1 cellular context compared by ENCODE assay signal in genomic region chr19:3451451-3451866, GRCh38.
TF ChIP-seq lines count a peak whose summit lies in the region.

No MANE protein-coding gene starts in this region.

TF ChIP-seq in K562, 482 proteins besides CTCF, POLR2A, EP300 and RAD21:
- TF ChIP-seq BHLHE40 (IDR thresholded peaks at IDR 0.05; ENCODE audit: low read length) (peak; percentile 63), TRIM24 (IDR thresholded peaks at IDR 0.05) (no peak), SMC3 (conservative IDR thresholded peaks at IDR 0.05; ENCODE audit: insufficient read depth, low read depth, low read length) (no peak), NCOA6 (IDR thresholded peaks at IDR 0.05) (no peak), WHSC1 (IDR thresholded peaks at IDR 0.05; ENCODE audit: low read length) (no peak), ZFP30 (CRISPR knock-in tag; IDR thresholded peaks at IDR 0.05; ENCODE audit: borderline replicate concordance) (no peak), MYC (IDR thresholded peaks at IDR 0.05; ENCODE audit: low read depth, low read length) (no peak), MYC (CRISPR knock-in tag; IDR thresholded peaks at IDR 0.05; ENCODE audit: borderline replicate concordance, low read depth) (no peak), NFE2 (IDR thresholded peaks at IDR 0.05; ENCODE audit: low read depth) (peak; percentile 30; the same call in 1 of the 2 replicates), MED1 (CRISPR knock-in tag; IDR thresholded peaks at IDR 0.05; ENCODE audit: borderline replicate concordance) (no peak), PHTF2 (CRISPR knock-in tag; IDR thresholded peaks at IDR 0.05) (no peak), ZNF280B (CRISPR knock-in tag; IDR thresholded peaks at IDR 0.05) (no peak), GTF2A2 (tag; IDR thresholded peaks at IDR 0.05) (no peak), TGIF2 (CRISPR knock-in tag; IDR thresholded peaks at IDR 0.05) (no peak), RAD51 (IDR thresholded peaks at IDR 0.05; ENCODE audit: borderline replicate concordance, low read depth) (no peak), SMAD3 (CRISPR knock-in tag; conservative IDR thresholded peaks at IDR 0.05) (no peak), CTBP1 (IDR thresholded peaks at IDR 0.05; ENCODE audit: borderline replicate concordance) (no peak), CEBPG (CRISPR knock-in tag; IDR thresholded peaks at IDR 0.05) (no peak), CEBPG (tag; conservative IDR thresholded peaks at IDR 0.05 in 1 of 2, IDR thresholded peaks at IDR 0.05 in 1 of 2) (no peak), NR2C2 (CRISPR knock-in tag; IDR thresholded peaks at IDR 0.05) (no peak), NR2C2 (tag; IDR thresholded peaks at IDR 0.05) (peak; percentile 68), HLTF (IDR thresholded peaks at IDR 0.05) (no peak), PHB2 (IDR thresholded peaks at IDR 0.05; ENCODE audit: low read depth) (no peak), KLF16 (IDR thresholded peaks at IDR 0.05) (no peak), ZNF384 (IDR thresholded peaks at IDR 0.05; ENCODE audit: low read depth, low read length) (peak; percentile 74), MAFG (tag; conservative IDR thresholded peaks at IDR 0.05) (peak; percentile 29; the same call in 1 of the 2 replicates), PRPF4 (IDR thresholded peaks at IDR 0.05; ENCODE audit: insufficient read depth, low read depth, low read length, poor library complexity, severe bottlenecking) (no peak), DIDO1 (tag; IDR thresholded peaks at IDR 0.05; ENCODE audit: low read depth) (no peak), ZNF316 (IDR thresholded peaks at IDR 0.05) (peak; percentile 25; the same call in 1 of the 2 replicates)
- TF ChIP-seq, protein P1, sequence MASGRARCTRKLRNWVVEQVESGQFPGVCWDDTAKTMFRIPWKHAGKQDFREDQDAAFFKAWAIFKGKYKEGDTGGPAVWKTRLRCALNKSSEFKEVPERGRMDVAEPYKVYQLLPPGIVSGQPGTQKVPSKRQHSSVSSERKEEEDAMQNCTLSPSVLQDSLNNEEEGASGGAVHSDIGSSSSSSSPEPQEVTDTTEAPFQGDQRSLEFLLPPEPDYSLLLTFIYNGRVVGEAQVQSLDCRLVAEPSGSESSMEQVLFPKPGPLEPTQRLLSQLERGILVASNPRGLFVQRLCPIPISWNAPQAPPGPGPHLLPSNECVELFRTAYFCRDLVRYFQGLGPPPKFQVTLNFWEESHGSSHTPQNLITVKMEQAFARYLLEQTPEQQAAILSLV (tag; IDR thresholded peaks at IDR 0.05) = no peak
- TF ChIP-seq, protein P2, sequence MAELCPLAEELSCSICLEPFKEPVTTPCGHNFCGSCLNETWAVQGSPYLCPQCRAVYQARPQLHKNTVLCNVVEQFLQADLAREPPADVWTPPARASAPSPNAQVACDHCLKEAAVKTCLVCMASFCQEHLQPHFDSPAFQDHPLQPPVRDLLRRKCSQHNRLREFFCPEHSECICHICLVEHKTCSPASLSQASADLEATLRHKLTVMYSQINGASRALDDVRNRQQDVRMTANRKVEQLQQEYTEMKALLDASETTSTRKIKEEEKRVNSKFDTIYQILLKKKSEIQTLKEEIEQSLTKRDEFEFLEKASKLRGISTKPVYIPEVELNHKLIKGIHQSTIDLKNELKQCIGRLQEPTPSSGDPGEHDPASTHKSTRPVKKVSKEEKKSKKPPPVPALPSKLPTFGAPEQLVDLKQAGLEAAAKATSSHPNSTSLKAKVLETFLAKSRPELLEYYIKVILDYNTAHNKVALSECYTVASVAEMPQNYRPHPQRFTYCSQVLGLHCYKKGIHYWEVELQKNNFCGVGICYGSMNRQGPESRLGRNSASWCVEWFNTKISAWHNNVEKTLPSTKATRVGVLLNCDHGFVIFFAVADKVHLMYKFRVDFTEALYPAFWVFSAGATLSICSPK (IDR thresholded peaks at IDR 0.05; ENCODE audit: borderline replicate concordance) = no peak
